In genomic region chrX:16868920-16869319, GRCh38 we compare ENCODE assay signal across 9 cellular contexts. TPM values are rescaled to one million over a fixed set of nuclear protein-coding genes. Genes with fewer than 3 reads are reported as not detected.
DNase-seq lines count a peak whose midpoint lies in the region; ATAC-seq and TF ChIP-seq lines count a peak whose summit lies in the region.
"Had no signal": no experiment of that assay in that cellular context is flagged by ENCODE, and none has a peak within 500 bp of the region (broad histone marks: within the 10 kb centered on the region; RNA-seq: fewer than 3 reads in every experiment).

No MANE protein-coding gene starts in this region.

- H3K27ac Mint-ChIP-seq in neural crest cell (ENCODE audit: unreplicated experiment), result peak overlapping the region; percentile 86

- no peak for ATAC-seq in left lobe of liver

- H3K27ac ChIP-seq in BLaER1 treated with 17β-estradiol and CSF1 and Interleukin-3, amounts not matched to agents 10 nM and 100 nM, result peak overlapping the region in 10 of 11 experiments; percentile 79 to 97 (median 93); a peak in 19 of 22 replicates
- no peak overlapping the region for H3K27ac ChIP-seq in duodenal mucosa (ENCODE audit: low read depth, low read length)

- H3K27me3 Mint-ChIP-seq in neural crest cell (ENCODE audit: low read depth), result no peaks in the 10 kb centered on the region

- H3K4me3 ChIP-seq in BLaER1 treated with 17β-estradiol and CSF1 and Interleukin-3, amounts not matched to agents 10 nM and 100 nM, result peak overlapping the region; percentile 70 to 85 (median 80)
- H3K4me3 ChIP-seq in LNCaP clone FGC (ENCODE audit: low read depth, low read length) (peak overlapping the region; percentile 56), duodenal mucosa (ENCODE audit: low read depth in 1 of 2, low read length in 2 of 2) (peak overlapping the region; percentile 81 to 83)

- H3K4me1 Mint-ChIP-seq in neural crest cell, result peaks cover 55% of the 10 kb centered on the region

- H3K27me3 ChIP-seq in BLaER1 treated with 17β-estradiol and CSF1 and Interleukin-3, amounts not matched to agents 10 nM and 100 nM, result peaks cover 38 to 68% (median 58%) of the 10 kb centered on the region in 11 experiments
- no peaks in the 10 kb centered on the region for H3K27me3 ChIP-seq in duodenal mucosa (ENCODE audit: control insufficient read depth in 1 of 2, insufficient read depth in 2 of 2, low read length in 2 of 2)

- peaks cover 0 to 59% (median 56%) of the 10 kb centered on the region in 11 experiments; a peak in 20 of 22 replicates for H4K20me1 ChIP-seq in BLaER1 treated with 17β-estradiol and CSF1 and Interleukin-3, amounts not matched to agents 10 nM and 100 nM

- peaks cover 0 to 21% (median 11%) of the 10 kb centered on the region in 11 experiments; a peak in 15 of 22 replicates for H3K9me3 ChIP-seq in BLaER1 treated with 17β-estradiol and CSF1 and Interleukin-3, amounts not matched to agents 10 nM and 100 nM (replicated peaks in 1 of 11)
- H3K9me3 ChIP-seq in duodenal mucosa (ENCODE audit: control insufficient read depth in 1 of 2, low read length in 2 of 2), result no peaks in the 10 kb centered on the region

- H3K36me3 Mint-ChIP-seq in neural crest cell (ENCODE audit: low read depth), result peaks cover 13% of the 10 kb centered on the region

- H3K4me2 ChIP-seq in BLaER1 treated with 17β-estradiol and CSF1 and Interleukin-3, amounts not matched to agents 10 nM and 100 nM, result peak overlapping the region; percentile 63 to 79 (median 73)

- no peak for TF ChIP-seq CTCF in LNCaP clone FGC (IDR thresholded peaks at IDR 0.05; ENCODE audit: control insufficient read depth, extremely low read depth, insufficient read depth)
- TF ChIP-seq CTCF in neural crest cell (conservative IDR thresholded peaks at IDR 0.05), result no peak

- DNase-seq in LNCaP clone FGC (ENCODE audit: low read depth) (no peak), neural crest cell (ENCODE audit: low read depth, low spot score) (no peak), left lobe of liver (ENCODE audit: low spot score) (no peak), islet precursor cell (no peak), DMS153 (lab: John Stamatoyannopoulos, UW) (no peak), NCI-H2227 (lab: John Stamatoyannopoulos, UW; ENCODE audit: unreplicated experiment) (no peak)
- DNase-seq: SIG-M5 had no signal

- peaks cover 11 to 33% (median 21%) of the 10 kb centered on the region in 10 experiments; a peak in 18 of 20 replicates for H3K4me1 ChIP-seq in BLaER1 treated with 17β-estradiol and CSF1 and Interleukin-3, amounts not matched to agents 10 nM and 100 nM
- H3K4me1 ChIP-seq in duodenal mucosa (ENCODE audit: control insufficient read depth in 1 of 2, insufficient read depth in 2 of 2, low read length in 2 of 2), result peaks cover 13 to 19% of the 10 kb centered on the region in 2 donors

- peaks cover 0 to 47% (median 11%) of the 10 kb centered on the region in 11 experiments; a peak in 9 of 22 replicates for H3K36me3 ChIP-seq in BLaER1 treated with 17β-estradiol and CSF1 and Interleukin-3, amounts not matched to agents 10 nM and 100 nM
- peaks cover 0 to 5% of the 10 kb centered on the region in 2 donors for H3K36me3 ChIP-seq in duodenal mucosa (ENCODE audit: control insufficient read depth in 1 of 2, insufficient read depth in 2 of 2, low read length in 2 of 2)

- peak overlapping the region; percentile 92 for H3K4me3 Mint-ChIP-seq in neural crest cell

- H3K9me3 Mint-ChIP-seq in neural crest cell, result no peaks in the 10 kb centered on the region

- peak overlapping the region; percentile 82 to 97 (median 93) for H3K9ac ChIP-seq in BLaER1 treated with 17β-estradiol and CSF1 and Interleukin-3, amounts not matched to agents 10 nM and 100 nM
- H3K9ac ChIP-seq in duodenal mucosa (ENCODE audit: low read depth in 1 of 2, low read length in 2 of 2), result peak overlapping the region; percentile 63 to 75

RNA-seq across cellular contexts. Expression of gene RBBP7, which starts 1.2 kb away (rescaled TPM):
- total RNA-seq in neural crest cell (325 and 368 TPM in 2 replicates), left lobe of liver (28.1 TPM)

Comparison
In these comparisons a context has a peak if more than half of its experiments do, and no peak if none do; other contexts are left out.
1. RNA of gene RBBP7, which starts 1.2 kb away (total RNA-seq): 325 to 368 TPM in neural crest cell; 28.1 TPM in left lobe of liver (single experiment); every median in the first group is over 10 times any median in the second.
2. Peak in every context shown above with its lines, with median percentiles within 50 percentile points of each other: H3K4me3 ChIP-seq.